In genomic region chr9:130177898-130178805, GRCh38 we compare ENCODE assay signal across 1 cellular context.
TF ChIP-seq lines count a peak whose summit lies in the region.

No MANE protein-coding gene starts in this region.

TF ChIP-seq in IMR-90, 13 proteins besides CTCF, POLR2A, EP300 and RAD21 (continued from another document):
- TF ChIP-seq USF2 (IDR thresholded peaks at IDR 0.05; ENCODE audit: low read depth, low read length) = no peak
- TF ChIP-seq FOS (IDR thresholded peaks at IDR 0.05; ENCODE audit: low read depth, low read length) = no peak
- TF ChIP-seq CEBPB (IDR thresholded peaks at IDR 0.05; ENCODE audit: low read depth, low read length) = no peak
- TF ChIP-seq MXI1 (IDR thresholded peaks at IDR 0.05; ENCODE audit: borderline replicate concordance, low read depth, low read length) = no peak
- no peak for TF ChIP-seq MAFK (IDR thresholded peaks at IDR 0.05; ENCODE audit: low read depth, low read length)
- no peak for TF ChIP-seq CHD1 (IDR thresholded peaks at IDR 0.05; ENCODE audit: low read depth, low read length)
- no peak for TF ChIP-seq RFX5 (IDR thresholded peaks at IDR 0.05; ENCODE audit: low read depth, low read length)
- TF ChIP-seq SMC3 (IDR thresholded peaks at IDR 0.05; ENCODE audit: low read depth, low read length) = no peak
